11 cellular contexts compared by ENCODE assay signal in genomic region chr22:32355760-32356159, GRCh38. TPM values are rescaled to one million over a fixed set of nuclear protein-coding genes. Genes with fewer than 3 reads are reported as not detected.
A peak's percentile ranks its signal among the peaks of the same experiment; 100 is the strongest.
DNase-seq lines count a peak whose midpoint lies in the region; ATAC-seq and TF ChIP-seq lines count a peak whose summit lies in the region.
"Had no signal": no experiment of that assay in that cellular context is flagged by ENCODE, and none has a peak within 500 bp of the region (broad histone marks: within the 10 kb centered on the region; RNA-seq: fewer than 3 reads in every experiment).

No MANE protein-coding gene starts in this region.

- H3K4me3 Mint-ChIP-seq in WTC11: no peak overlapping the region

- no peak overlapping the region for H3K27ac ChIP-seq in liver (ENCODE audit: low read depth in 1 of 2, low read length in 2 of 2)

- no peak overlapping the region for H3K9ac ChIP-seq in liver (ENCODE audit: low read depth in 1 of 2, low read length in 2 of 2)

- POLR2A ChIA-PET in WTC11 (lab: Charles Lee): no interaction called here

- TF ChIP-seq CTCF in WTC11 (IDR thresholded peaks at IDR 0.05) (no peak), liver (IDR thresholded peaks at IDR 0.05; ENCODE audit: low read depth, low read length, missing input control) (peak; percentile 17)

- DNase-seq in DMS53 (lab: John Stamatoyannopoulos, UW) (peak; percentile 65), DMS53 treated with DMSO at 0.1 percent for 48 hours (lab: John Stamatoyannopoulos, UW; ENCODE audit: unreplicated experiment) (no peak), M059J (ENCODE audit: low read depth) (peak; percentile 16), WTC11 (ENCODE audit: low spot score) (peak; percentile 42)
- DNase-seq: NCI-H774 had no signal

- H3K4me1 Mint-ChIP-seq in WTC11: peaks cover 29% of the 10 kb centered on the region

- 83% methylated on average over 3 of the region's 3 CpGs for WGBS in liver

- no peaks in the 10 kb centered on the region for H3K36me3 ChIP-seq in liver (ENCODE audit: control insufficient read depth in 4 of 4, insufficient read depth in 3 of 4, low read depth in 1 of 4, low read length in 3 of 4)

- H3K9me3 Mint-ChIP-seq in WTC11: peaks cover 11% of the 10 kb centered on the region

- no peak overlapping the region for H3K4me3 ChIP-seq in liver (ENCODE audit: low read depth in 1 of 3, low read length in 3 of 3)

- ATAC-seq in WTC11 (peak; percentile 75), HG02759 (IDR thresholded peaks at IDR 0.05; ENCODE audit: unreplicated experiment) (no peak), HG03442 (IDR thresholded peaks at IDR 0.05; ENCODE audit: unreplicated experiment) (no peak), HG03045 (IDR thresholded peaks at IDR 0.05; ENCODE audit: unreplicated experiment) (no peak)
- ATAC-seq: sciatic nerve had no signal

- no peaks in the 10 kb centered on the region for H3K36me3 Mint-ChIP-seq in WTC11

- H3K4me1 ChIP-seq in liver (ENCODE audit: control insufficient read depth in 4 of 4, insufficient read depth in 4 of 4, low read length in 3 of 4): no peaks in the 10 kb centered on the region

- H3K27ac Mint-ChIP-seq in WTC11: peak overlapping the region; percentile 77; the same call in 1 of the 2 replicates

- CTCF ChIA-PET in WTC11 (lab: Charles Lee): interaction anchor here (0.6 to 3.3 kb wide), 11 partner anchors 12 to 379 kb away, joined by 3 to 13 read pairs (median 4); partner anchors contain the start of gene RFPL2

- H3K27me3 ChIP-seq in liver (ENCODE audit: control insufficient read depth in 4 of 4, insufficient read depth in 4 of 4, low read length in 3 of 4): no peaks in the 10 kb centered on the region

- no peaks in the 10 kb centered on the region for H3K9me3 ChIP-seq in liver (ENCODE audit: control insufficient read depth in 4 of 4, low read length in 3 of 4)

- no peaks in the 10 kb centered on the region for H3K27me3 Mint-ChIP-seq in WTC11 (ENCODE audit: low read depth)

- peak in 1 of 2 donors; percentile 41 for TF ChIP-seq RAD21 in liver (IDR thresholded peaks at IDR 0.05)

TF ChIP-seq in WTC11, 78 proteins besides CTCF, POLR2A, EP300 and RAD21 (continues in another document):
- TF ChIP-seq ZNF263 (CRISPR knock-in tag; IDR thresholded peaks at IDR 0.05; ENCODE audit: low read depth) (no peak), AFF4 (CRISPR knock-in tag; IDR thresholded peaks at IDR 0.05; ENCODE audit: borderline replicate concordance) (no peak), ZNF396 (CRISPR knock-in tag; IDR thresholded peaks at IDR 0.05; ENCODE audit: borderline replicate concordance) (no peak), USF2 (CRISPR knock-in tag; IDR thresholded peaks at IDR 0.05) (no peak), ELF4 (CRISPR knock-in tag; IDR thresholded peaks at IDR 0.05; ENCODE audit: low read depth) (no peak), CDX4 (CRISPR knock-in tag; IDR thresholded peaks at IDR 0.05; ENCODE audit: borderline replicate concordance) (no peak), NR2C2 (CRISPR knock-in tag; IDR thresholded peaks at IDR 0.05) (no peak), FOXK1 (CRISPR knock-in tag; IDR thresholded peaks at IDR 0.05) (no peak)

TF ChIP-seq in liver, 16 proteins besides CTCF, POLR2A, EP300 and RAD21:
- TF ChIP-seq TAF1 (conservative IDR thresholded peaks at IDR 0.05) (no peak), ZBTB33 (IDR thresholded peaks at IDR 0.05) (no peak), GABPA (IDR thresholded peaks at IDR 0.05 in 1 of 2, conservative IDR thresholded peaks at IDR 0.05 in 1 of 2) (no peak), SP1 (IDR thresholded peaks at IDR 0.05) (no peak), REST (IDR thresholded peaks at IDR 0.05) (no peak), HNF4G (IDR thresholded peaks at IDR 0.05) (no peak), FOXA2 (IDR thresholded peaks at IDR 0.05) (no peak), YY1 (IDR thresholded peaks at IDR 0.05) (no peak)
TF ChIP-seq in liver: peak in this region for 0.

RNA-seq across cellular contexts. Expression of gene RFPL3, which starts 1.9 kb away (rescaled TPM):
- total RNA-seq in M059J (2014; rRNA removed; shearing (Covaris generic)): not detected in 2 replicates
- total RNA-seq in WTC11 (2021) (0.16 TPM in 1 of 3 replicates, not detected in the others), liver (not detected)
- not detected for polyA plus RNA-seq in liver
- total RNA-seq: A172, sciatic nerve had no signal

RNA-seq across cellular contexts. Expression of gene RTCB, which starts 56.3 kb away (rescaled TPM):
- total RNA-seq in M059J (2014; rRNA removed; shearing (Covaris generic)): 86.3 and 93.2 TPM in 2 replicates
- total RNA-seq in WTC11 (2021): 99.9 to 106 TPM (median 100 TPM) in 3 replicates
- 10 to 100 TPM; 41.6 to 76.7 TPM for total RNA-seq in liver
- 10 to 100 TPM; 36.7 to 51.0 TPM for polyA plus RNA-seq in liver
